In the genomic region with DNA sequence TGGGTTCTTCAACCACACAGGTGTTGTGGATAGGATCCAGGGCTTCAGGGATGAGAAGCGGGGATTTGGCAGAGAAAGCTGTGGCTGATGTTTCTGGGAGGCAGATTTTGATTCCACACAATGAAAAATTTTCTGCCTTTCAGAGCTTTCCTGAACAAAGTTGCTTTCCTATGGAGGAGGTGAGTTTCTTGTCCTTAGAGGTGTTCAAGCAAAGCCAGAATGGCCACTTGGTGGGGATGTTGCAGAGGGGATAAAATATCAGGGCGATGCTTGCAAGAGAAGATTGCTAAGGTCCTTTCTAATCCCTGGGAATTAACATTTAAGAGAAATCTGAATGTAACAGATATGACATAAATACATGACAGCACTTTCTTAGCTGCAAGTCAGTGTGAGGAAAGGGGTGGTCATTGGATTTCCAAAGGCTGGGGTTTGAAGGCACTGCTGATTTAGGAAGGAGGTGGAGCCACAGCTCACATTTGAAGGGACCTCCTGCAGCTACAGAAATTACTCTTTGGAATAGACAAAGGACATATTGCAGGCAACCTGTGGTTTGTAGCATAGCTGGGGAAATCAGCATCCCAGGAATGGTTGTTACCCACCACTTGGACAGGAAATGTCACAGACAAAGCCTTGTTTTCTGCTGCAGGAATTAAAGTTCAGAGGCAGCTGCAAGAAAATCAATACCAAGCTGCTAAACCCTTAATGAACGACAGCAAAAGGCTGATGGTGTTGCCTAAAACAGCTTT, we compare ENCODE assay signal across 12 cellular contexts.
DNase-seq lines count a peak whose midpoint lies in the region; ATAC-seq and TF ChIP-seq lines count a peak whose summit lies in the region.
"Had no signal": no experiment of that assay in that cellular context is flagged by ENCODE, and none has a peak within 500 bp of the region (broad histone marks: within the 10 kb centered on the region; RNA-seq: fewer than 3 reads in every experiment).

No MANE protein-coding gene starts in this region.

- peaks cover 33% of the 10 kb centered on the region for H3K4me1 Mint-ChIP-seq in nephron progenitor cell
- H3K4me1 Mint-ChIP-seq in activated T-cell treated with anti-CD3 and anti-CD28 coated beads, Interleukin-2, amount 50 U/mL, for 4 hours (ENCODE audit: low read depth): no peaks in the 10 kb centered on the region

- DNase-seq in NCI-H2171 treated with DMSO at 0.1 percent for 48 hours (lab: John Stamatoyannopoulos, UW) (peak; percentile 13), NCI-H2171 (lab: John Stamatoyannopoulos, UW) (no peak), LNCaP clone FGC (ENCODE audit: low read depth) (peak; percentile 10), SW480 (ENCODE audit: low spot score) (peak; percentile 27), nephron progenitor cell (no peak)
- no peak for DNase-seq in activated T-cell treated with anti-CD3 and anti-CD28 coated beads, Interleukin-2, amount 50 U/mL, for 4 hours
- DNase-seq: activated CD4-positive, CD25-positive, alpha-beta regulatory T cell; ovary; upper lobe of right lung had no signal

- H3K4me3 Mint-ChIP-seq in nephron progenitor cell: no peak overlapping the region
- H3K4me3 Mint-ChIP-seq in activated T-cell treated with anti-CD3 and anti-CD28 coated beads, Interleukin-2, amount 50 U/mL, for 4 hours: no peak overlapping the region
- H3K4me3 Mint-ChIP-seq: activated naive CD8-positive, alpha-beta T cell had no signal

- peaks cover 6% of the 10 kb centered on the region for H3K9me3 Mint-ChIP-seq in nephron progenitor cell
- H3K9me3 Mint-ChIP-seq in activated T-cell treated with anti-CD3 and anti-CD28 coated beads, Interleukin-2, amount 50 U/mL, for 4 hours: peaks cover 2% of the 10 kb centered on the region

- ATAC-seq in HG03039 (IDR thresholded peaks at IDR 0.05; ENCODE audit: unreplicated experiment) (no peak), GM19452 (IDR thresholded peaks at IDR 0.05; ENCODE audit: unreplicated experiment) (no peak)
- ATAC-seq in activated T-cell treated with anti-CD3 and anti-CD28 coated beads, Interleukin-2, amount 50 U/mL, for 4 hours: no peak
- ATAC-seq: upper lobe of right lung had no signal

- H3K27me3 Mint-ChIP-seq in nephron progenitor cell (ENCODE audit: low read depth, poor library complexity): peaks cover 3% of the 10 kb centered on the region
- peaks cover under 1% of the 10 kb centered on the region for H3K27me3 Mint-ChIP-seq in activated T-cell treated with anti-CD3 and anti-CD28 coated beads, Interleukin-2, amount 50 U/mL, for 4 hours (ENCODE audit: low read depth)

- TF ChIP-seq CTCF in LNCaP clone FGC (IDR thresholded peaks at IDR 0.05; ENCODE audit: control insufficient read depth, extremely low read depth, insufficient read depth) (peak; percentile 56), nephron progenitor cell (IDR thresholded peaks at IDR 0.05) (no peak)

- H3K4me3 ChIP-seq in LNCaP clone FGC (ENCODE audit: low read depth, low read length): no peak overlapping the region
- H3K4me3 ChIP-seq: ovary, upper lobe of right lung had no signal

- H3K36me3 Mint-ChIP-seq in nephron progenitor cell (ENCODE audit: low read depth): no peaks in the 10 kb centered on the region
- no peaks in the 10 kb centered on the region for H3K36me3 Mint-ChIP-seq in activated T-cell treated with anti-CD3 and anti-CD28 coated beads, Interleukin-2, amount 50 U/mL, for 4 hours (ENCODE audit: insufficient read depth)
- H3K36me3 Mint-ChIP-seq: activated naive CD8-positive, alpha-beta T cell had no signal

- H3K27ac Mint-ChIP-seq in nephron progenitor cell: peak overlapping the region; percentile 61
- H3K27ac Mint-ChIP-seq: activated naive CD8-positive, alpha-beta T cell had no signal

Comparison
In these comparisons a context has a peak if more than half of its experiments do, and no peak if none do; other contexts are left out.
1. DNase-seq: peak in NCI-H2171 treated with DMSO at 0.1 percent for 48 hours (single experiment), LNCaP clone FGC (single experiment) and SW480 (single experiment); none in NCI-H2171 (single experiment), nephron progenitor cell (single experiment) and activated T-cell treated with anti-CD3 and anti-CD28 coated beads, Interleukin-2, amount 50 U/mL, for 4 hours (single experiment).